ENCODE assay signal across 1 cellular context in the genomic region with DNA sequence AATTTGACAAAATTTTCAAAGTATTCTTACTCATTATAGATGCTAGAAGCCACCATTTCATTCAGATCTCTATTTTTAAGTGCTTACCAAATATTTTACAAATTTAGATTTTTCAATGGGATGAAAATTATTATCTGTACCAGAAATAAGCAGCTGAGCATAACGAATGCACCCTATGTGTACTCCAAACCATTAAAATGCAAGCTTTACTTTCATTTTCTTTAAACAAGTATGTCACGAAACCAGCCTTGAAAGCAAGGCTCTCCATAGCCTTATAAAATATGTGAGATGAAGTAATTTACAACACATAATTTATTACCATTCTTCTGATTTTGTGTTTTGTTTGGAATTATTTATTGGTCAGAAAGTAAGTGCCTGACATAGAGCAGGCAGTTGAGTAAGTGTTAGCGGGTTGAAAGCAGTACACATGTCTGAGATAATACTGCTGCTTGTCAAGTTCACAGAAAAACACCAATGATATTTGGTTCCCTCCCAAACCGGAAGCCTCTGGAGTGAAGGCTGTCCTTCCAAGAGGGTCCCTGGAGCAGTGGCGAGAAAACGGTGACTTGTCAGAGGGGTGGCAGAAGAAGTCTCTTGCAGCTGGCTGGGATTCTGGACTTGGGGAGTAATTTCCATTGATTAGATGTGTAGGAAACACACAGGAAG.
TF ChIP-seq lines count a peak whose summit lies in the region.

No MANE protein-coding gene starts in this region.

TF ChIP-seq in H1, 55 proteins besides CTCF, POLR2A, EP300 and RAD21:
- TF ChIP-seq TAF7 (optimal IDR thresholded peaks at IDR 0.05; ENCODE audit: borderline replicate concordance, low read depth, low read length) = no peak
- no peak for TF ChIP-seq BRCA1 (IDR thresholded peaks at IDR 0.05; ENCODE audit: low read depth, low read length)
- no peak for TF ChIP-seq SRF (IDR thresholded peaks at IDR 0.05; ENCODE audit: low read depth, low read length)
- TF ChIP-seq, protein P1, sequence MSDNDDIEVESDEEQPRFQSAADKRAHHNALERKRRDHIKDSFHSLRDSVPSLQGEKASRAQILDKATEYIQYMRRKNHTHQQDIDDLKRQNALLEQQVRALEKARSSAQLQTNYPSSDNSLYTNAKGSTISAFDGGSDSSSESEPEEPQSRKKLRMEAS (IDR thresholded peaks at IDR 0.05) = no peak
- TF ChIP-seq HDAC2 (IDR thresholded peaks at IDR 0.05; ENCODE audit: borderline replicate concordance in 1 of 2, low read depth in 2 of 2, low read length in 2 of 2) = no peak
- no peak for TF ChIP-seq RXRA (IDR thresholded peaks at IDR 0.05; ENCODE audit: insufficient read depth, low read depth, low read length)
